In the genomic region with DNA sequence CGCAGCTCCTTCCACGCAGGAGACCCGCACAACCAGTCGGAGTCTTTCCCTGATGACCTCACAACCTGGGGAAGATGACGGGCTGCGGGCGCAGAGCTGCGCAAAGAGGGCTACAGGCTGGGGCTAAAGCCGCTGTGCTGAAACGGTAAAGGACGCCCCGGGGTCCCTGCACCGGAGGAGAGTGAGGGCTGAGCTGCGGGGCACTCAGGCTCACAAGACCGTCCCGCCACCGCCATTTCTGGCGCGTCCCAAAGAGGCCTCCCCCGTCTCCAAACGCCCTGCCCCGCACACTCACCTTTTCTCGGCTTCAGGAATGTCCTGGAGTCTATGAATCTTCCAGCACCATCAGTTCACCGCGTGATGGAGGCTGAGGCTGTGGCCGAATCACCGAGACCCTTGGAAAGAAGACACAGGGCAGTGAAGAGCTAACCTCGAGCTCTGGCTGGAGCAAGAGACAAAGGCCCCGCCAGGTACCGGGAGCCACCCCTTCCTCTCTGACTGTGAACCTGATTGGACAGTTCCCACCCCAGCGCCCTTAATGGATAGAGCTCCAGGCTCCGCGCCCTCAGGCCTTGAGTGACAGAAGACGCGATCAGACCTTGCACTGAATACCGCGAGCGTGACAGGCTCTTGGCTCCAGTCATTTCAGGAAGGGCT, we compare ENCODE assay signal across 2 cellular contexts.
TF ChIP-seq lines count a peak whose summit lies in the region.

No MANE protein-coding gene starts in this region.

TF ChIP-seq in H1, 55 proteins besides CTCF, POLR2A, EP300 and RAD21 (continued from another document and continues in another):
- TF ChIP-seq SUZ12 (IDR thresholded peaks at IDR 0.05; ENCODE audit: low read length) (no peak), PHF8 (conservative IDR thresholded peaks at IDR 0.05; ENCODE audit: low read depth, low read length) (peak; percentile 90), POU5F1 (IDR thresholded peaks at IDR 0.05; ENCODE audit: low read depth, low read length) (no peak), SIX5 (IDR thresholded peaks at IDR 0.05; ENCODE audit: low read depth, low read length) (no peak), CBX5 (IDR thresholded peaks at IDR 0.05; ENCODE audit: low read depth, low read length) (no peak), TBP (IDR thresholded peaks at IDR 0.05; ENCODE audit: low read depth, low read length) (peak; percentile 89), EGR1 (IDR thresholded peaks at IDR 0.05; ENCODE audit: borderline replicate concordance, low read depth, low read length) (no peak), CREB1 (IDR thresholded peaks at IDR 0.05) (peak; percentile 56), BRCA1 (IDR thresholded peaks at IDR 0.05; ENCODE audit: low read depth, low read length) (no peak), SRF (IDR thresholded peaks at IDR 0.05; ENCODE audit: low read depth, low read length) (no peak), CHD2 (IDR thresholded peaks at IDR 0.05; ENCODE audit: low read length) (peak; percentile 52; the same call in 1 of the 2 replicates), RBBP5 (IDR thresholded peaks at IDR 0.05; ENCODE audit: borderline replicate concordance, low read depth, low read length) (no peak), SP4 (IDR thresholded peaks at IDR 0.05; ENCODE audit: low read length) (no peak)
- TF ChIP-seq, protein P1, sequence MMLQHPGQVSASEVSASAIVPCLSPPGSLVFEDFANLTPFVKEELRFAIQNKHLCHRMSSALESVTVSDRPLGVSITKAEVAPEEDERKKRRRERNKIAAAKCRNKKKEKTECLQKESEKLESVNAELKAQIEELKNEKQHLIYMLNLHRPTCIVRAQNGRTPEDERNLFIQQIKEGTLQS (IDR thresholded peaks at IDR 0.05; ENCODE audit: insufficient read depth, low read depth, low read length) = no peak
- TF ChIP-seq, protein P2, sequence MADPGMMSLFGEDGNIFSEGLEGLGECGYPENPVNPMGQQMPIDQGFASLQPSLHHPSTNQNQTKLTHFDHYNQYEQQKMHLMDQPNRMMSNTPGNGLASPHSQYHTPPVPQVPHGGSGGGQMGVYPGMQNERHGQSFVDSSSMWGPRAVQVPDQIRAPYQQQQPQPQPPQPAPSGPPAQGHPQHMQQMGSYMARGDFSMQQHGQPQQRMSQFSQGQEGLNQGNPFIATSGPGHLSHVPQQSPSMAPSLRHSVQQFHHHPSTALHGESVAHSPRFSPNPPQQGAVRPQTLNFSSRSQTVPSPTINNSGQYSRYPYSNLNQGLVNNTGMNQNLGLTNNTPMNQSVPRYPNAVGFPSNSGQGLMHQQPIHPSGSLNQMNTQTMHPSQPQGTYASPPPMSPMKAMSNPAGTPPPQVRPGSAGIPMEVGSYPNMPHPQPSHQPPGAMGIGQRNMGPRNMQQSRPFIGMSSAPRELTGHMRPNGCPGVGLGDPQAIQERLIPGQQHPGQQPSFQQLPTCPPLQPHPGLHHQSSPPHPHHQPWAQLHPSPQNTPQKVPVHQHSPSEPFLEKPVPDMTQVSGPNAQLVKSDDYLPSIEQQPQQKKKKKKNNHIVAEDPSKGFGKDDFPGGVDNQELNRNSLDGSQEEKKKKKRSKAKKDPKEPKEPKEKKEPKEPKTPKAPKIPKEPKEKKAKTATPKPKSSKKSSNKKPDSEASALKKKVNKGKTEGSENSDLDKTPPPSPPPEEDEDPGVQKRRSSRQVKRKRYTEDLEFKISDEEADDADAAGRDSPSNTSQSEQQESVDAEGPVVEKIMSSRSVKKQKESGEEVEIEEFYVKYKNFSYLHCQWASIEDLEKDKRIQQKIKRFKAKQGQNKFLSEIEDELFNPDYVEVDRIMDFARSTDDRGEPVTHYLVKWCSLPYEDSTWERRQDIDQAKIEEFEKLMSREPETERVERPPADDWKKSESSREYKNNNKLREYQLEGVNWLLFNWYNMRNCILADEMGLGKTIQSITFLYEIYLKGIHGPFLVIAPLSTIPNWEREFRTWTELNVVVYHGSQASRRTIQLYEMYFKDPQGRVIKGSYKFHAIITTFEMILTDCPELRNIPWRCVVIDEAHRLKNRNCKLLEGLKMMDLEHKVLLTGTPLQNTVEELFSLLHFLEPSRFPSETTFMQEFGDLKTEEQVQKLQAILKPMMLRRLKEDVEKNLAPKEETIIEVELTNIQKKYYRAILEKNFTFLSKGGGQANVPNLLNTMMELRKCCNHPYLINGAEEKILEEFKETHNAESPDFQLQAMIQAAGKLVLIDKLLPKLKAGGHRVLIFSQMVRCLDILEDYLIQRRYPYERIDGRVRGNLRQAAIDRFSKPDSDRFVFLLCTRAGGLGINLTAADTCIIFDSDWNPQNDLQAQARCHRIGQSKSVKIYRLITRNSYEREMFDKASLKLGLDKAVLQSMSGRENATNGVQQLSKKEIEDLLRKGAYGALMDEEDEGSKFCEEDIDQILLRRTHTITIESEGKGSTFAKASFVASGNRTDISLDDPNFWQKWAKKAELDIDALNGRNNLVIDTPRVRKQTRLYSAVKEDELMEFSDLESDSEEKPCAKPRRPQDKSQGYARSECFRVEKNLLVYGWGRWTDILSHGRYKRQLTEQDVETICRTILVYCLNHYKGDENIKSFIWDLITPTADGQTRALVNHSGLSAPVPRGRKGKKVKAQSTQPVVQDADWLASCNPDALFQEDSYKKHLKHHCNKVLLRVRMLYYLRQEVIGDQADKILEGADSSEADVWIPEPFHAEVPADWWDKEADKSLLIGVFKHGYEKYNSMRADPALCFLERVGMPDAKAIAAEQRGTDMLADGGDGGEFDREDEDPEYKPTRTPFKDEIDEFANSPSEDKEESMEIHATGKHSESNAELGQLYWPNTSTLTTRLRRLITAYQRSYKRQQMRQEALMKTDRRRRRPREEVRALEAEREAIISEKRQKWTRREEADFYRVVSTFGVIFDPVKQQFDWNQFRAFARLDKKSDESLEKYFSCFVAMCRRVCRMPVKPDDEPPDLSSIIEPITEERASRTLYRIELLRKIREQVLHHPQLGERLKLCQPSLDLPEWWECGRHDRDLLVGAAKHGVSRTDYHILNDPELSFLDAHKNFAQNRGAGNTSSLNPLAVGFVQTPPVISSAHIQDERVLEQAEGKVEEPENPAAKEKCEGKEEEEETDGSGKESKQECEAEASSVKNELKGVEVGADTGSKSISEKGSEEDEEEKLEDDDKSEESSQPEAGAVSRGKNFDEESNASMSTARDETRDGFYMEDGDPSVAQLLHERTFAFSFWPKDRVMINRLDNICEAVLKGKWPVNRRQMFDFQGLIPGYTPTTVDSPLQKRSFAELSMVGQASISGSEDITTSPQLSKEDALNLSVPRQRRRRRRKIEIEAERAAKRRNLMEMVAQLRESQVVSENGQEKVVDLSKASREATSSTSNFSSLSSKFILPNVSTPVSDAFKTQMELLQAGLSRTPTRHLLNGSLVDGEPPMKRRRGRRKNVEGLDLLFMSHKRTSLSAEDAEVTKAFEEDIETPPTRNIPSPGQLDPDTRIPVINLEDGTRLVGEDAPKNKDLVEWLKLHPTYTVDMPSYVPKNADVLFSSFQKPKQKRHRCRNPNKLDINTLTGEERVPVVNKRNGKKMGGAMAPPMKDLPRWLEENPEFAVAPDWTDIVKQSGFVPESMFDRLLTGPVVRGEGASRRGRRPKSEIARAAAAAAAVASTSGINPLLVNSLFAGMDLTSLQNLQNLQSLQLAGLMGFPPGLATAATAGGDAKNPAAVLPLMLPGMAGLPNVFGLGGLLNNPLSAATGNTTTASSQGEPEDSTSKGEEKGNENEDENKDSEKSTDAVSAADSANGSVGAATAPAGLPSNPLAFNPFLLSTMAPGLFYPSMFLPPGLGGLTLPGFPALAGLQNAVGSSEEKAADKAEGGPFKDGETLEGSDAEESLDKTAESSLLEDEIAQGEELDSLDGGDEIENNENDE (IDR thresholded peaks at IDR 0.05; ENCODE audit: insufficient replicate concordance, low read length) = no peak
- TF ChIP-seq, protein P3, sequence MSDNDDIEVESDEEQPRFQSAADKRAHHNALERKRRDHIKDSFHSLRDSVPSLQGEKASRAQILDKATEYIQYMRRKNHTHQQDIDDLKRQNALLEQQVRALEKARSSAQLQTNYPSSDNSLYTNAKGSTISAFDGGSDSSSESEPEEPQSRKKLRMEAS (IDR thresholded peaks at IDR 0.05) = peak; percentile 30

TF ChIP-seq in neural cell, 6 proteins besides CTCF, POLR2A, EP300 and RAD21 (continued from another document):
- TF ChIP-seq, protein P4, sequence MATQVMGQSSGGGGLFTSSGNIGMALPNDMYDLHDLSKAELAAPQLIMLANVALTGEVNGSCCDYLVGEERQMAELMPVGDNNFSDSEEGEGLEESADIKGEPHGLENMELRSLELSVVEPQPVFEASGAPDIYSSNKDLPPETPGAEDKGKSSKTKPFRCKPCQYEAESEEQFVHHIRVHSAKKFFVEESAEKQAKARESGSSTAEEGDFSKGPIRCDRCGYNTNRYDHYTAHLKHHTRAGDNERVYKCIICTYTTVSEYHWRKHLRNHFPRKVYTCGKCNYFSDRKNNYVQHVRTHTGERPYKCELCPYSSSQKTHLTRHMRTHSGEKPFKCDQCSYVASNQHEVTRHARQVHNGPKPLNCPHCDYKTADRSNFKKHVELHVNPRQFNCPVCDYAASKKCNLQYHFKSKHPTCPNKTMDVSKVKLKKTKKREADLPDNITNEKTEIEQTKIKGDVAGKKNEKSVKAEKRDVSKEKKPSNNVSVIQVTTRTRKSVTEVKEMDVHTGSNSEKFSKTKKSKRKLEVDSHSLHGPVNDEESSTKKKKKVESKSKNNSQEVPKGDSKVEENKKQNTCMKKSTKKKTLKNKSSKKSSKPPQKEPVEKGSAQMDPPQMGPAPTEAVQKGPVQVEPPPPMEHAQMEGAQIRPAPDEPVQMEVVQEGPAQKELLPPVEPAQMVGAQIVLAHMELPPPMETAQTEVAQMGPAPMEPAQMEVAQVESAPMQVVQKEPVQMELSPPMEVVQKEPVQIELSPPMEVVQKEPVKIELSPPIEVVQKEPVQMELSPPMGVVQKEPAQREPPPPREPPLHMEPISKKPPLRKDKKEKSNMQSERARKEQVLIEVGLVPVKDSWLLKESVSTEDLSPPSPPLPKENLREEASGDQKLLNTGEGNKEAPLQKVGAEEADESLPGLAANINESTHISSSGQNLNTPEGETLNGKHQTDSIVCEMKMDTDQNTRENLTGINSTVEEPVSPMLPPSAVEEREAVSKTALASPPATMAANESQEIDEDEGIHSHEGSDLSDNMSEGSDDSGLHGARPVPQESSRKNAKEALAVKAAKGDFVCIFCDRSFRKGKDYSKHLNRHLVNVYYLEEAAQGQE (IDR thresholded peaks at IDR 0.05; ENCODE audit: borderline replicate concordance) = peak; percentile 78
- TF ChIP-seq TAF1 (IDR thresholded peaks at IDR 0.05; ENCODE audit: low read depth) (peak; percentile 55), MXI1 (conservative IDR thresholded peaks at IDR 0.05; ENCODE audit: poor library complexity, severe bottlenecking) (peak; percentile 67), SMC3 (conservative IDR thresholded peaks at IDR 0.05; ENCODE audit: poor library complexity) (no peak)
TF ChIP-seq in neural cell: peak in this region for 4.
